In genomic region chr3:143971367-143972154, GRCh38 we compare ENCODE assay signal across 8 cellular contexts. TPM values are rescaled to one million over a fixed set of nuclear protein-coding genes. Genes with fewer than 3 reads are reported as not detected.
A peak's percentile ranks its signal among the peaks of the same experiment; 100 is the strongest.
DNase-seq lines count a peak whose midpoint lies in the region; ATAC-seq and TF ChIP-seq lines count a peak whose summit lies in the region.

DIPK2A (plus strand) TSS chr3:143971823; CDS start chr3:143972333, 510 bp downstream.

- H3K27ac ChIP-seq in hepatocyte (peak within 1 kb of the TSS; percentile 93), aorta (ENCODE audit: low read depth in 1 of 2, low read length in 2 of 2) (peak within 1 kb of the TSS; percentile 50 to 98)

- intact Hi-C loops in aorta (cut with DNase I): loop anchor here in 1 of 2 donors (10.0 kb wide), 1 partner anchor 143 kb away; no protein-coding TSS in a partner anchor

- WGBS in hepatocyte (ENCODE audit: low lambda C conversion rate, missing lambda C conversion rate): under 1% methylated on average over 65 of the region's 70 CpGs
- WGBS in aorta, 2 donors: 1% methylated on average over 64 to 70 of the region's 70 CpGs

- H2AFZ ChIP-seq in hepatocyte: peak within 1 kb of the TSS; percentile 87

- H3K36me3 ChIP-seq in hepatocyte (replicated peaks; ENCODE audit: insufficient read depth, low read depth) (no peaks in the 10 kb centered on the region), aorta (ENCODE audit: control insufficient read depth in 1 of 2, insufficient read depth in 2 of 2, low read length in 1 of 2) (no peaks in the 10 kb centered on the region)

- peaks cover 40% of the 10 kb centered on the region for H3K79me2 ChIP-seq in hepatocyte

- peak within 1 kb of the TSS; percentile 84 for H3K4me2 ChIP-seq in hepatocyte

- H3K9me3 ChIP-seq in hepatocyte (ENCODE audit: low read depth) (no peaks in the 10 kb centered on the region), aorta (ENCODE audit: control insufficient read depth, low read length) (no peaks in the 10 kb centered on the region)

- ATAC-seq in GM18519 (IDR thresholded peaks at IDR 0.05; ENCODE audit: low FRiP score, unreplicated experiment) (peak; percentile 36), HG03045 (IDR thresholded peaks at IDR 0.05; ENCODE audit: unreplicated experiment) (peak; percentile 64), aorta (ENCODE audit: low FRiP score) (peak; percentile 94)

- TF ChIP-seq CTCF in hepatocyte (IDR thresholded peaks at IDR 0.05; ENCODE audit: poor library complexity): no peak

- H4K20me1 ChIP-seq in hepatocyte (ENCODE audit: insufficient read depth, poor library complexity, severe bottlenecking): no peaks in the 10 kb centered on the region

- H3K4me3 ChIP-seq in hepatocyte (peak within 1 kb of the TSS; percentile 87), aorta (ENCODE audit: low read length in 2 of 2) (peak within 1 kb of the TSS; percentile 73 to 85)

- H3K4me1 ChIP-seq in hepatocyte (ENCODE audit: insufficient read depth) (peaks cover 14% of the 10 kb centered on the region), aorta (ENCODE audit: control insufficient read depth in 1 of 2, insufficient read depth in 2 of 2, low read length in 2 of 2) (peaks cover 0 to 1% of the 10 kb centered on the region in 2 donors)

- H3K27me3 ChIP-seq in hepatocyte (no peaks in the 10 kb centered on the region), aorta (ENCODE audit: control insufficient read depth in 1 of 2, insufficient read depth in 2 of 2, low read length in 1 of 2) (no peaks in the 10 kb centered on the region)

- DNase-seq in NCI-H2081 treated with DMSO at 0.1 percent for 48 hours (lab: John Stamatoyannopoulos, UW) (peak; percentile 95), T1000 (lab: John Stamatoyannopoulos, UW) (peak; percentile 94), astrocyte of the hippocampus (ENCODE audit: low read depth, low spot score) (peak; percentile 98), hepatocyte (ENCODE audit: low spot score) (peak; percentile 98), renal cortical epithelial cell (ENCODE audit: low read depth) (peak; percentile 84), aorta (peak; percentile 97 to 98)

- H3K9me2 ChIP-seq in hepatocyte (replicated peaks; ENCODE audit: insufficient read depth): no peaks in the 10 kb centered on the region

RNA-seq across cellular contexts. Expression of gene DIPK2A, which starts in this region (rescaled TPM):
- total RNA-seq in hepatocyte (87.2 and 90.8 TPM in 2 replicates), renal cortical epithelial cell (18.2 and 24.6 TPM in 2 replicates), aorta (10 to 100 TPM; 30.2 to 36.1 TPM)
- polyA plus RNA-seq in hepatocyte (45.8 and 46.1 TPM in 2 replicates), aorta (10 to 100 TPM; 12.8 to 13.8 TPM)

Comparison
In these comparisons a context has a peak if more than half of its experiments do, and no peak if none do; other contexts are left out.
1. Peak in every context shown above with its lines: DNase-seq, ATAC-seq, H3K4me3 ChIP-seq and H3K27ac ChIP-seq.
2. ATAC-seq: peak in every context shown above with its lines; median percentile 94 in aorta; 64 in HG03045; 36 in GM18519.